In the genomic region with DNA sequence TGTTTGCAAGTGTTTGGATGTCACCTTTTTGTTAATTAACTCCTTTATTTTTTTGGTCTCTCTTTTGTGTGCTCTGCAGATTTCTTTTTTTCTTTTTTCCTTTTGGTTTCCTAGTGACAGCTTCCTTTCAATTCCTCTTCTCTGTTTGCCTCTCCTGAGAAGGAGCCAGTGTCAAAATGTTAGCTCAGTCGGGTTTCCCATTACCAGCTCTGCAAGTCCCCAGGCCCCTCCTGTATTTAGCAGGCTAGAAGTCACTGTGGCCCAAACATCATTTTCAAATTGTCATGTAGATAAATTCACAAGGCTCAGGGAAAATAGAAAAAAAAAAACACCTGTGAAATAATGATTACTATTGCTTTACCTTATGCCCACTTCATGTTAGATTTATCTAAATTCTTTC, we compare ENCODE assay signal across 2 cellular contexts.
TF ChIP-seq lines count a peak whose summit lies in the region.

No MANE protein-coding gene starts in this region.

TF ChIP-seq in GM23338, 12 proteins besides CTCF, POLR2A, EP300 and RAD21 (continued from another document):
- TF ChIP-seq, protein P1, sequence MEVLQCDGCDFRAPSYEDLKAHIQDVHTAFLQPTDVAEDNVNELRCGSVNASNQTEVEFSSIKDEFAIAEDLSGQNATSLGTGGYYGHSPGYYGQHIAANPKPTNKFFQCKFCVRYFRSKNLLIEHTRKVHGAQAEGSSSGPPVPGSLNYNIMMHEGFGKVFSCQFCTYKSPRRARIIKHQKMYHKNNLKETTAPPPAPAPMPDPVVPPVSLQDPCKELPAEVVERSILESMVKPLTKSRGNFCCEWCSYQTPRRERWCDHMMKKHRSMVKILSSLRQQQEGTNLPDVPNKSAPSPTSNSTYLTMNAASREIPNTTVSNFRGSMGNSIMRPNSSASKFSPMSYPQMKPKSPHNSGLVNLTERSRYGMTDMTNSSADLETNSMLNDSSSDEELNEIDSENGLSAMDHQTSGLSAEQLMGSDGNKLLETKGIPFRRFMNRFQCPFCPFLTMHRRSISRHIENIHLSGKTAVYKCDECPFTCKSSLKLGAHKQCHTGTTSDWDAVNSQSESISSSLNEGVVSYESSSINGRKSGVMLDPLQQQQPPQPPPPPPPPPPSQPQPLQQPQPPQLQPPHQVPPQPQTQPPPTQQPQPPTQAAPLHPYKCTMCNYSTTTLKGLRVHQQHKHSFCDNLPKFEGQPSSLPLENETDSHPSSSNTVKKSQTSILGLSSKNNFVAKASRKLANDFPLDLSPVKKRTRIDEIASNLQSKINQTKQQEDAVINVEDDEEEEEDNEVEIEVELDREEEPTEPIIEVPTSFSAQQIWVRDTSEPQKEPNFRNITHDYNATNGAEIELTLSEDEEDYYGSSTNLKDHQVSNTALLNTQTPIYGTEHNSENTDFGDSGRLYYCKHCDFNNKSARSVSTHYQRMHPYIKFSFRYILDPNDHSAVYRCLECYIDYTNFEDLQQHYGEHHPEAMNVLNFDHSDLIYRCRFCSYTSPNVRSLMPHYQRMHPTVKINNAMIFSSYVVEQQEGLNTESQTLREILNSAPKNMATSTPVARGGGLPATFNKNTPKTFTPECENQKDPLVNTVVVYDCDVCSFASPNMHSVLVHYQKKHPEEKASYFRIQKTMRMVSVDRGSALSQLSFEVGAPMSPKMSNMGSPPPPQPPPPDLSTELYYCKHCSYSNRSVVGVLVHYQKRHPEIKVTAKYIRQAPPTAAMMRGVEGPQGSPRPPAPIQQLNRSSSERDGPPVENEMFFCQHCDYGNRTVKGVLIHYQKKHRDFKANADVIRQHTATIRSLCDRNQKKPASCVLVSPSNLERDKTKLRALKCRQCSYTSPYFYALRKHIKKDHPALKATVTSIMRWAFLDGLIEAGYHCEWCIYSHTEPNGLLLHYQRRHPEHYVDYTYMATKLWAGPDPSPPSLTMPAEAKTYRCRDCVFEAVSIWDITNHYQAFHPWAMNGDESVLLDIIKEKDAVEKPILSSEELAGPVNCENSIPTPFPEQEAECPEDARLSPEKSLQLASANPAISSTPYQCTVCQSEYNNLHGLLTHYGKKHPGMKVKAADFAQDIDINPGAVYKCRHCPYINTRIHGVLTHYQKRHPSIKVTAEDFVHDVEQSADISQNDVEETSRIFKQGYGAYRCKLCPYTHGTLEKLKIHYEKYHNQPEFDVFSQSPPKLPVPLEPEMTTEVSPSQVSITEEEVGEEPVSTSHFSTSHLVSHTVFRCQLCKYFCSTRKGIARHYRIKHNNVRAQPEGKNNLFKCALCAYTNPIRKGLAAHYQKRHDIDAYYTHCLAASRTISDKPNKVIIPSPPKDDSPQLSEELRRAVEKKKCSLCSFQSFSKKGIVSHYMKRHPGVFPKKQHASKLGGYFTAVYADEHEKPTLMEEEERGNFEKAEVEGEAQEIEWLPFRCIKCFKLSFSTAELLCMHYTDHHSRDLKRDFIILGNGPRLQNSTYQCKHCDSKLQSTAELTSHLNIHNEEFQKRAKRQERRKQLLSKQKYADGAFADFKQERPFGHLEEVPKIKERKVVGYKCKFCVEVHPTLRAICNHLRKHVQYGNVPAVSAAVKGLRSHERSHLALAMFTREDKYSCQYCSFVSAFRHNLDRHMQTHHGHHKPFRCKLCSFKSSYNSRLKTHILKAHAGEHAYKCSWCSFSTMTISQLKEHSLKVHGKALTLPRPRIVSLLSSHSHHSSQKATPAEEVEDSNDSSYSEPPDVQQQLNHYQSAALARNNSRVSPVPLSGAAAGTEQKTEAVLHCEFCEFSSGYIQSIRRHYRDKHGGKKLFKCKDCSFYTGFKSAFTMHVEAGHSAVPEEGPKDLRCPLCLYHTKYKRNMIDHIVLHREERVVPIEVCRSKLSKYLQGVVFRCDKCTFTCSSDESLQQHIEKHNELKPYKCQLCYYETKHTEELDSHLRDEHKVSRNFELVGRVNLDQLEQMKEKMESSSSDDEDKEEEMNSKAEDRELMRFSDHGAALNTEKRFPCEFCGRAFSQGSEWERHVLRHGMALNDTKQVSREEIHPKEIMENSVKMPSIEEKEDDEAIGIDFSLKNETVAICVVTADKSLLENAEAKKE (CRISPR knock-in tag; IDR thresholded peaks at IDR 0.05): no peak
- TF ChIP-seq STAT1 (IDR thresholded peaks at IDR 0.05; ENCODE audit: unreplicated experiment): no peak
- TF ChIP-seq ZNF114 (CRISPR knock-in tag; IDR thresholded peaks at IDR 0.05): no peak

TF ChIP-seq in WTC11, 78 proteins besides CTCF, POLR2A, EP300 and RAD21 (continued from another document):
- TF ChIP-seq, protein P2, sequence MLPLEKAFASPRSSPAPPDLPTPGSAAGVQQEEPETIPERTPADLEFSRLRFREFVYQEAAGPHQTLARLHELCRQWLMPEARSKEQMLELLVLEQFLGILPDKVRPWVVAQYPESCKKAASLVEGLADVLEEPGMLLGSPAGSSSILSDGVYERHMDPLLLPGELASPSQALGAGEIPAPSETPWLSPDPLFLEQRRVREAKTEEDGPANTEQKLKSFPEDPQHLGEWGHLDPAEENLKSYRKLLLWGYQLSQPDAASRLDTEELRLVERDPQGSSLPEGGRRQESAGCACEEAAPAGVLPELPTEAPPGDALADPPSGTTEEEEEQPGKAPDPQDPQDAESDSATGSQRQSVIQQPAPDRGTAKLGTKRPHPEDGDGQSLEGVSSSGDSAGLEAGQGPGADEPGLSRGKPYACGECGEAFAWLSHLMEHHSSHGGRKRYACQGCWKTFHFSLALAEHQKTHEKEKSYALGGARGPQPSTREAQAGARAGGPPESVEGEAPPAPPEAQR (CRISPR knock-in tag; IDR thresholded peaks at IDR 0.05): no peak
- TF ChIP-seq MXD4 (CRISPR knock-in tag; IDR thresholded peaks at IDR 0.05; ENCODE audit: borderline replicate concordance) (no peak), GABPB1 (CRISPR knock-in tag; IDR thresholded peaks at IDR 0.05) (no peak), ZNF263 (CRISPR knock-in tag; IDR thresholded peaks at IDR 0.05; ENCODE audit: low read depth) (no peak), FOXK1 (CRISPR knock-in tag; IDR thresholded peaks at IDR 0.05) (no peak), RORB (CRISPR knock-in tag; IDR thresholded peaks at IDR 0.05) (no peak), NR3C1 (CRISPR knock-in tag; conservative IDR thresholded peaks at IDR 0.05; ENCODE audit: low read depth) (no peak), ZNF317 (CRISPR knock-in tag; IDR thresholded peaks at IDR 0.05; ENCODE audit: borderline replicate concordance, low read depth) (no peak)
- TF ChIP-seq, protein P3, sequence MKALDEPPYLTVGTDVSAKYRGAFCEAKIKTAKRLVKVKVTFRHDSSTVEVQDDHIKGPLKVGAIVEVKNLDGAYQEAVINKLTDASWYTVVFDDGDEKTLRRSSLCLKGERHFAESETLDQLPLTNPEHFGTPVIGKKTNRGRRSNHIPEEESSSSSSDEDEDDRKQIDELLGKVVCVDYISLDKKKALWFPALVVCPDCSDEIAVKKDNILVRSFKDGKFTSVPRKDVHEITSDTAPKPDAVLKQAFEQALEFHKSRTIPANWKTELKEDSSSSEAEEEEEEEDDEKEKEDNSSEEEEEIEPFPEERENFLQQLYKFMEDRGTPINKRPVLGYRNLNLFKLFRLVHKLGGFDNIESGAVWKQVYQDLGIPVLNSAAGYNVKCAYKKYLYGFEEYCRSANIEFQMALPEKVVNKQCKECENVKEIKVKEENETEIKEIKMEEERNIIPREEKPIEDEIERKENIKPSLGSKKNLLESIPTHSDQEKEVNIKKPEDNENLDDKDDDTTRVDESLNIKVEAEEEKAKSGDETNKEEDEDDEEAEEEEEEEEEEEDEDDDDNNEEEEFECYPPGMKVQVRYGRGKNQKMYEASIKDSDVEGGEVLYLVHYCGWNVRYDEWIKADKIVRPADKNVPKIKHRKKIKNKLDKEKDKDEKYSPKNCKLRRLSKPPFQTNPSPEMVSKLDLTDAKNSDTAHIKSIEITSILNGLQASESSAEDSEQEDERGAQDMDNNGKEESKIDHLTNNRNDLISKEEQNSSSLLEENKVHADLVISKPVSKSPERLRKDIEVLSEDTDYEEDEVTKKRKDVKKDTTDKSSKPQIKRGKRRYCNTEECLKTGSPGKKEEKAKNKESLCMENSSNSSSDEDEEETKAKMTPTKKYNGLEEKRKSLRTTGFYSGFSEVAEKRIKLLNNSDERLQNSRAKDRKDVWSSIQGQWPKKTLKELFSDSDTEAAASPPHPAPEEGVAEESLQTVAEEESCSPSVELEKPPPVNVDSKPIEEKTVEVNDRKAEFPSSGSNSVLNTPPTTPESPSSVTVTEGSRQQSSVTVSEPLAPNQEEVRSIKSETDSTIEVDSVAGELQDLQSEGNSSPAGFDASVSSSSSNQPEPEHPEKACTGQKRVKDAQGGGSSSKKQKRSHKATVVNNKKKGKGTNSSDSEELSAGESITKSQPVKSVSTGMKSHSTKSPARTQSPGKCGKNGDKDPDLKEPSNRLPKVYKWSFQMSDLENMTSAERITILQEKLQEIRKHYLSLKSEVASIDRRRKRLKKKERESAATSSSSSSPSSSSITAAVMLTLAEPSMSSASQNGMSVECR (CRISPR knock-in tag; IDR thresholded peaks at IDR 0.05; ENCODE audit: borderline replicate concordance): no peak
- TF ChIP-seq, protein P4, sequence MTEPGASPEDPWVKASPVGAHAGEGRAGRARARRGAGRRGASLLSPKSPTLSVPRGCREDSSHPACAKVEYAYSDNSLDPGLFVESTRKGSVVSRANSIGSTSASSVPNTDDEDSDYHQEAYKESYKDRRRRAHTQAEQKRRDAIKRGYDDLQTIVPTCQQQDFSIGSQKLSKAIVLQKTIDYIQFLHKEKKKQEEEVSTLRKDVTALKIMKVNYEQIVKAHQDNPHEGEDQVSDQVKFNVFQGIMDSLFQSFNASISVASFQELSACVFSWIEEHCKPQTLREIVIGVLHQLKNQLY (CRISPR knock-in tag; IDR thresholded peaks at IDR 0.05): no peak
- TF ChIP-seq, protein P5, sequence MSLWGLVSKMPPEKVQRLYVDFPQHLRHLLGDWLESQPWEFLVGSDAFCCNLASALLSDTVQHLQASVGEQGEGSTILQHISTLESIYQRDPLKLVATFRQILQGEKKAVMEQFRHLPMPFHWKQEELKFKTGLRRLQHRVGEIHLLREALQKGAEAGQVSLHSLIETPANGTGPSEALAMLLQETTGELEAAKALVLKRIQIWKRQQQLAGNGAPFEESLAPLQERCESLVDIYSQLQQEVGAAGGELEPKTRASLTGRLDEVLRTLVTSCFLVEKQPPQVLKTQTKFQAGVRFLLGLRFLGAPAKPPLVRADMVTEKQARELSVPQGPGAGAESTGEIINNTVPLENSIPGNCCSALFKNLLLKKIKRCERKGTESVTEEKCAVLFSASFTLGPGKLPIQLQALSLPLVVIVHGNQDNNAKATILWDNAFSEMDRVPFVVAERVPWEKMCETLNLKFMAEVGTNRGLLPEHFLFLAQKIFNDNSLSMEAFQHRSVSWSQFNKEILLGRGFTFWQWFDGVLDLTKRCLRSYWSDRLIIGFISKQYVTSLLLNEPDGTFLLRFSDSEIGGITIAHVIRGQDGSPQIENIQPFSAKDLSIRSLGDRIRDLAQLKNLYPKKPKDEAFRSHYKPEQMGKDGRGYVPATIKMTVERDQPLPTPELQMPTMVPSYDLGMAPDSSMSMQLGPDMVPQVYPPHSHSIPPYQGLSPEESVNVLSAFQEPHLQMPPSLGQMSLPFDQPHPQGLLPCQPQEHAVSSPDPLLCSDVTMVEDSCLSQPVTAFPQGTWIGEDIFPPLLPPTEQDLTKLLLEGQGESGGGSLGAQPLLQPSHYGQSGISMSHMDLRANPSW (CRISPR knock-in tag; conservative IDR thresholded peaks at IDR 0.05; ENCODE audit: low read depth): no peak
